Comparison of ENCODE assay signal across 8 cellular contexts in genomic region chr19:9538183-9539058, GRCh38. TPM values are rescaled to one million over a fixed set of nuclear protein-coding genes. Genes with fewer than 3 reads are reported as not detected.
A peak's percentile ranks its signal among the peaks of the same experiment; 100 is the strongest.
DNase-seq lines count a peak whose midpoint lies in the region; ATAC-seq and TF ChIP-seq lines count a peak whose summit lies in the region.

Gene ZNF426 (minus strand): TSS chr19:9538645. CDS start chr19:9536232, 2,413 bp downstream.

- DNase-seq in NCI-H526 (lab: John Stamatoyannopoulos, UW): peak; percentile 43 to 82
- peak; percentile 84 to 85 for DNase-seq in activated CD4-positive, alpha-beta T cell treated with anti-CD3 and anti-CD28 coated beads, Interleukin-2, amount 50 U/mL, for 4 hours
- peak; percentile 94 for DNase-seq in dermis blood vessel endothelial cell
- DNase-seq in left lobe of liver (ENCODE audit: low spot score): peak; percentile 79
- peak; percentile 89 for DNase-seq in stimulated activated CD4-positive, alpha-beta T cell treated with anti-CD3 and anti-CD28 coated beads, Interleukin-1b, Interleukin-23, amount 100 ng/mL, for 48 hours

- peak; percentile 75 for ATAC-seq in HG03135 (IDR thresholded peaks at IDR 0.05; ENCODE audit: unreplicated experiment)
- peak; percentile 93 for ATAC-seq in left lobe of liver
- ATAC-seq in GM19324 (IDR thresholded peaks at IDR 0.05; ENCODE audit: low FRiP score, unreplicated experiment): no peak

- H3K4me3 ChIP-seq in GM12875 (ENCODE audit: low read depth, low read length): peak within 1 kb of the TSS; percentile 63

- TF ChIP-seq CTCF in GM12875 (IDR thresholded peaks at IDR 0.05; ENCODE audit: borderline replicate concordance, insufficient read depth, low read depth, low read length): no peak

RNA-seq across cellular contexts. Expression of gene ZNF426, which starts in this region (rescaled TPM):
- total RNA-seq in dermis blood vessel endothelial cell (24.2 and 24.3 TPM in 2 replicates), left lobe of liver (2.9 TPM)
